In the genomic region with DNA sequence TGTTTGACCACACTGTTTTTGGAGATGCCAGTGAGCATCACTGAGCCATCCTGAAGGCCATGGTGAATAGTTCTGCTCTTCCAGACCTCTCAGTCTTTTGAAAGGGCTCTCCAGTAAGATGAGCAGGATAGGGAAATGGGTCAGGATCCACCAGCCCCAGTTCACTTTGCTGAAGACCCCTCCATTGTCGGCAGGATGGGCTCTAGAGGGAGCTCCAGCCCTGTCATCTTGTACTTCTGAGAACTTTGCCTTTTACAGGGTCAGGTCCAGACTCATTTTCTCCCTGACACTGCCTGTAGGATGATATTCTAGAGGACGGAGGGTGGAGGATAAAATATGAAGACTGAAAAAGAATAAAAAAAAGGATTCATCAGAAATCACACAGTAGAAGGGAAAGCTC, we compare ENCODE assay signal across 9 cellular contexts. TPM values are rescaled to one million over a fixed set of nuclear protein-coding genes. Genes with fewer than 3 reads are reported as not detected.
DNase-seq lines count a peak whose midpoint lies in the region; ATAC-seq and TF ChIP-seq lines count a peak whose summit lies in the region.
"Had no signal": no experiment of that assay in that cellular context is flagged by ENCODE, and none has a peak within 500 bp of the region (broad histone marks: within the 10 kb centered on the region; RNA-seq: fewer than 3 reads in every experiment).

No MANE protein-coding gene starts in this region.

- H3K27me3 ChIP-seq in GM06990 (replicated peaks; ENCODE audit: control insufficient read depth, insufficient read depth, low read length): no peaks in the 10 kb centered on the region

- DNase-seq in GM06990 (ENCODE audit: extremely low read depth, insufficient read length) (no peak), LNCaP clone FGC (ENCODE audit: low read depth) (no peak), SHP77 treated with DMSO at 0.1 percent for 48 hours (lab: John Stamatoyannopoulos, UW) (peak; percentile 4), islet precursor cell (peak; percentile 80), NCI-H446 treated with DMSO at 0.1 percent for 48 hours (lab: John Stamatoyannopoulos, UW) (no peak)
- DNase-seq in activated T-helper 2 cell treated with anti-CD3 and anti-CD28 coated beads, Interferon-gamma antibody, Interleukin-2, Interleukin-4, amounts not matched to agents 10 μg/mL and 5 μg/mL and 100 μg/mL, durations not matched to agents 14 hours and 24 hours and 36 hours (ENCODE audit: low spot score): no peak
- no peak for DNase-seq in T-helper 2 cell treated with Interferon-gamma antibody and Interleukin-4, amounts not matched to agents 5 μg/mL and 100 μg/mL, for 36 hours (ENCODE audit: low spot score)

- no peak overlapping the region for H3K27ac Mint-ChIP-seq in activated T-helper 2 cell treated with anti-CD3 and anti-CD28 coated beads, Interferon-gamma antibody, Interleukin-2, Interleukin-4, amounts not matched to agents 10 μg/mL and 5 μg/mL and 100 μg/mL, durations not matched to agents 14 hours and 24 hours and 36 hours
- H3K27ac Mint-ChIP-seq in T-helper 2 cell treated with Interferon-gamma antibody and Interleukin-4, amounts not matched to agents 5 μg/mL and 100 μg/mL, for 36 hours: no peak overlapping the region

- peak; percentile 59 for TF ChIP-seq CTCF in GM06990 (IDR thresholded peaks at IDR 0.05; ENCODE audit: insufficient read depth, low read length, poor library complexity, severe bottlenecking)
- peak; percentile 43 for TF ChIP-seq CTCF in LNCaP clone FGC (IDR thresholded peaks at IDR 0.05; ENCODE audit: control insufficient read depth, extremely low read depth, insufficient read depth)

- H3K36me3 ChIP-seq in GM06990 (ENCODE audit: control insufficient read depth, insufficient read depth, low read length): no peaks in the 10 kb centered on the region

- no peaks in the 10 kb centered on the region for H3K36me3 Mint-ChIP-seq in activated T-helper 2 cell treated with anti-CD3 and anti-CD28 coated beads, Interferon-gamma antibody, Interleukin-2, Interleukin-4, amounts not matched to agents 10 μg/mL and 5 μg/mL and 100 μg/mL, durations not matched to agents 14 hours and 24 hours and 36 hours (ENCODE audit: low read depth)
- H3K36me3 Mint-ChIP-seq in T-helper 2 cell treated with Interferon-gamma antibody and Interleukin-4, amounts not matched to agents 5 μg/mL and 100 μg/mL, for 36 hours (ENCODE audit: low read depth): no peaks in the 10 kb centered on the region

- H3K9me3 Mint-ChIP-seq in activated T-helper 2 cell treated with anti-CD3 and anti-CD28 coated beads, Interferon-gamma antibody, Interleukin-2, Interleukin-4, amounts not matched to agents 10 μg/mL and 5 μg/mL and 100 μg/mL, durations not matched to agents 14 hours and 24 hours and 36 hours: no peaks in the 10 kb centered on the region
- H3K9me3 Mint-ChIP-seq in T-helper 2 cell treated with Interferon-gamma antibody and Interleukin-4, amounts not matched to agents 5 μg/mL and 100 μg/mL, for 36 hours: no peaks in the 10 kb centered on the region

- no peaks in the 10 kb centered on the region for H3K4me1 Mint-ChIP-seq in activated T-helper 2 cell treated with anti-CD3 and anti-CD28 coated beads, Interferon-gamma antibody, Interleukin-2, Interleukin-4, amounts not matched to agents 10 μg/mL and 5 μg/mL and 100 μg/mL, durations not matched to agents 14 hours and 24 hours and 36 hours (ENCODE audit: low read depth)
- H3K4me1 Mint-ChIP-seq in T-helper 2 cell treated with Interferon-gamma antibody and Interleukin-4, amounts not matched to agents 5 μg/mL and 100 μg/mL, for 36 hours (ENCODE audit: low read depth): no peaks in the 10 kb centered on the region

- H3K27me3 Mint-ChIP-seq in activated T-helper 2 cell treated with anti-CD3 and anti-CD28 coated beads, Interferon-gamma antibody, Interleukin-2, Interleukin-4, amounts not matched to agents 10 μg/mL and 5 μg/mL and 100 μg/mL, durations not matched to agents 14 hours and 24 hours and 36 hours (ENCODE audit: low read depth): peaks cover 4% of the 10 kb centered on the region
- H3K27me3 Mint-ChIP-seq in T-helper 2 cell treated with Interferon-gamma antibody and Interleukin-4, amounts not matched to agents 5 μg/mL and 100 μg/mL, for 36 hours (ENCODE audit: low read depth): peaks cover 5% of the 10 kb centered on the region

- H3K4me3 Mint-ChIP-seq in activated T-helper 2 cell treated with anti-CD3 and anti-CD28 coated beads, Interferon-gamma antibody, Interleukin-2, Interleukin-4, amounts not matched to agents 10 μg/mL and 5 μg/mL and 100 μg/mL, durations not matched to agents 14 hours and 24 hours and 36 hours (ENCODE audit: low read depth): no peak overlapping the region
- no peak overlapping the region for H3K4me3 Mint-ChIP-seq in T-helper 2 cell treated with Interferon-gamma antibody and Interleukin-4, amounts not matched to agents 5 μg/mL and 100 μg/mL, for 36 hours

- H3K4me3 ChIP-seq in GM06990 (replicated peaks; ENCODE audit: low read depth, low read length) (no peak overlapping the region), LNCaP clone FGC (ENCODE audit: low read depth, low read length) (no peak overlapping the region)

- intact Hi-C loops in activated T-helper 2 cell treated with anti-CD3 and anti-CD28 coated beads, Interferon-gamma antibody, Interleukin-2, Interleukin-4, amounts not matched to agents 10 μg/mL and 5 μg/mL and 100 μg/mL, durations not matched to agents 14 hours and 24 hours and 36 hours (cut with micrococcal nuclease): no loop called here

- no peak for ATAC-seq in HG03432 (IDR thresholded peaks at IDR 0.05; ENCODE audit: unreplicated experiment)

RNA-seq across cellular contexts. Expression of a gene that starts 13.1 kb away (rescaled TPM):
- total RNA-seq in activated T-helper 2 cell treated with anti-CD3 and anti-CD28 coated beads, Interferon-gamma antibody, Interleukin-2, Interleukin-4, amounts not matched to agents 10 μg/mL and 5 μg/mL and 100 μg/mL, durations not matched to agents 14 hours and 24 hours and 36 hours: not detected in 2 replicates
- total RNA-seq: cardiac septum had no signal

Comparison
In these comparisons a context has a peak if more than half of its experiments do, and no peak if none do; other contexts are left out.
1. DNase-seq: peak in SHP77 treated with DMSO at 0.1 percent for 48 hours (single experiment) and islet precursor cell (single experiment); none in GM06990 (single experiment), LNCaP clone FGC (single experiment), activated T-helper 2 cell treated with anti-CD3 and anti-CD28 coated beads, Interferon-gamma antibody, Interleukin-2, Interleukin-4, amounts not matched to agents 10 μg/mL and 5 μg/mL and 100 μg/mL, durations not matched to agents 14 hours and 24 hours and 36 hours (single experiment), T-helper 2 cell treated with Interferon-gamma antibody and Interleukin-4, amounts not matched to agents 5 μg/mL and 100 μg/mL, for 36 hours (single experiment) and NCI-H446 treated with DMSO at 0.1 percent for 48 hours (single experiment).